ENCODE assay signal across 2 cellular contexts in the genomic region with DNA sequence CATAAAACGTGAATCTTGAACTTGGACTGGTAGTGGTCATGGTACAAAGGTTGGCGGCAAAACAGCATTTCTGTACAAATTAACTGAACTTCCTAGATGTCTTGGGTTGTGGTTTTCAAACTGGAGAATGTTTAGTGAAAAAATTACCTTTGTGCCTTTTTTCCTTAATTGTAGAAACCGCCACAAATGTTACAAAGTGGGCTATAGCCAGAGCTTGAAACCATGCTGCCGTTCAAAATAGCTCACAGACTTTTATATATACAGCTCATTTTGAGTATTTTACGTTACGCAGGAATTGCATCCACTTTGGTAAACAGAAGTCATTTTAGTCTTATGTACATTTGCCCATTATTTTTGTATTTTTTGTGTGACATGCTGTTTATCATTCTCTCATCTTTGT.
TF ChIP-seq lines count a peak whose summit lies in the region.

No MANE protein-coding gene starts in this region.

TF ChIP-seq in SK-N-SH, 30 proteins besides CTCF, POLR2A, EP300 and RAD21 (continued from another document):
- TF ChIP-seq, protein P1, sequence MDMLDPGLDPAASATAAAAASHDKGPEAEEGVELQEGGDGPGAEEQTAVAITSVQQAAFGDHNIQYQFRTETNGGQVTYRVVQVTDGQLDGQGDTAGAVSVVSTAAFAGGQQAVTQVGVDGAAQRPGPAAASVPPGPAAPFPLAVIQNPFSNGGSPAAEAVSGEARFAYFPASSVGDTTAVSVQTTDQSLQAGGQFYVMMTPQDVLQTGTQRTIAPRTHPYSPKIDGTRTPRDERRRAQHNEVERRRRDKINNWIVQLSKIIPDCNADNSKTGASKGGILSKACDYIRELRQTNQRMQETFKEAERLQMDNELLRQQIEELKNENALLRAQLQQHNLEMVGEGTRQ (IDR thresholded peaks at IDR 0.05; ENCODE audit: borderline replicate concordance, low read depth, low read length): no peak
- TF ChIP-seq TAF1 (IDR thresholded peaks at IDR 0.05; ENCODE audit: borderline replicate concordance, low read depth, low read length) (no peak), YY1 (IDR thresholded peaks at IDR 0.05; ENCODE audit: low read depth) (no peak), FOXJ3 (CRISPR knock-in tag; IDR thresholded peaks at IDR 0.05) (no peak), GABPA (IDR thresholded peaks at IDR 0.05; ENCODE audit: low read depth) (no peak), NFIC (IDR thresholded peaks at IDR 0.05; ENCODE audit: borderline replicate concordance) (no peak), ELF1 (IDR thresholded peaks at IDR 0.05) (no peak), GATA2 (CRISPR knock-in tag; IDR thresholded peaks at IDR 0.05) (no peak), FOSL2 (IDR thresholded peaks at IDR 0.05; ENCODE audit: borderline replicate concordance, low read depth) (no peak), SIN3A (IDR thresholded peaks at IDR 0.05; ENCODE audit: borderline replicate concordance, low read depth, low read length) (no peak), CHD2 (IDR thresholded peaks at IDR 0.05; ENCODE audit: low read length, partially characterized antibody) (no peak), RFX5 (IDR thresholded peaks at IDR 0.05; ENCODE audit: low read length) (no peak)
- TF ChIP-seq, protein P2, sequence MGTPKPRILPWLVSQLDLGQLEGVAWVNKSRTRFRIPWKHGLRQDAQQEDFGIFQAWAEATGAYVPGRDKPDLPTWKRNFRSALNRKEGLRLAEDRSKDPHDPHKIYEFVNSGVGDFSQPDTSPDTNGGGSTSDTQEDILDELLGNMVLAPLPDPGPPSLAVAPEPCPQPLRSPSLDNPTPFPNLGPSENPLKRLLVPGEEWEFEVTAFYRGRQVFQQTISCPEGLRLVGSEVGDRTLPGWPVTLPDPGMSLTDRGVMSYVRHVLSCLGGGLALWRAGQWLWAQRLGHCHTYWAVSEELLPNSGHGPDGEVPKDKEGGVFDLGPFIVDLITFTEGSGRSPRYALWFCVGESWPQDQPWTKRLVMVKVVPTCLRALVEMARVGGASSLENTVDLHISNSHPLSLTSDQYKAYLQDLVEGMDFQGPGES (IDR thresholded peaks at IDR 0.05; ENCODE audit: low read depth, low read length): no peak
- TF ChIP-seq, protein P3, sequence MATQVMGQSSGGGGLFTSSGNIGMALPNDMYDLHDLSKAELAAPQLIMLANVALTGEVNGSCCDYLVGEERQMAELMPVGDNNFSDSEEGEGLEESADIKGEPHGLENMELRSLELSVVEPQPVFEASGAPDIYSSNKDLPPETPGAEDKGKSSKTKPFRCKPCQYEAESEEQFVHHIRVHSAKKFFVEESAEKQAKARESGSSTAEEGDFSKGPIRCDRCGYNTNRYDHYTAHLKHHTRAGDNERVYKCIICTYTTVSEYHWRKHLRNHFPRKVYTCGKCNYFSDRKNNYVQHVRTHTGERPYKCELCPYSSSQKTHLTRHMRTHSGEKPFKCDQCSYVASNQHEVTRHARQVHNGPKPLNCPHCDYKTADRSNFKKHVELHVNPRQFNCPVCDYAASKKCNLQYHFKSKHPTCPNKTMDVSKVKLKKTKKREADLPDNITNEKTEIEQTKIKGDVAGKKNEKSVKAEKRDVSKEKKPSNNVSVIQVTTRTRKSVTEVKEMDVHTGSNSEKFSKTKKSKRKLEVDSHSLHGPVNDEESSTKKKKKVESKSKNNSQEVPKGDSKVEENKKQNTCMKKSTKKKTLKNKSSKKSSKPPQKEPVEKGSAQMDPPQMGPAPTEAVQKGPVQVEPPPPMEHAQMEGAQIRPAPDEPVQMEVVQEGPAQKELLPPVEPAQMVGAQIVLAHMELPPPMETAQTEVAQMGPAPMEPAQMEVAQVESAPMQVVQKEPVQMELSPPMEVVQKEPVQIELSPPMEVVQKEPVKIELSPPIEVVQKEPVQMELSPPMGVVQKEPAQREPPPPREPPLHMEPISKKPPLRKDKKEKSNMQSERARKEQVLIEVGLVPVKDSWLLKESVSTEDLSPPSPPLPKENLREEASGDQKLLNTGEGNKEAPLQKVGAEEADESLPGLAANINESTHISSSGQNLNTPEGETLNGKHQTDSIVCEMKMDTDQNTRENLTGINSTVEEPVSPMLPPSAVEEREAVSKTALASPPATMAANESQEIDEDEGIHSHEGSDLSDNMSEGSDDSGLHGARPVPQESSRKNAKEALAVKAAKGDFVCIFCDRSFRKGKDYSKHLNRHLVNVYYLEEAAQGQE (IDR thresholded peaks at IDR 0.05; ENCODE audit: low read depth, low read length): no peak

TF ChIP-seq in SK-N-SH treated with all-trans-retinoic acid at 6 μM for 48 hours, 23 proteins besides CTCF, POLR2A, EP300 and RAD21 (continued from another document):
- TF ChIP-seq CSDC2 (CRISPR knock-in tag; IDR thresholded peaks at IDR 0.05) (no peak), ZNF565 (CRISPR knock-in tag; conservative IDR thresholded peaks at IDR 0.05; ENCODE audit: low read depth) (no peak), ARNTL (CRISPR knock-in tag; IDR thresholded peaks at IDR 0.05; ENCODE audit: borderline replicate concordance, low read depth) (no peak), ZC3H10 (CRISPR knock-in tag; IDR thresholded peaks at IDR 0.05) (no peak), BACH2 (CRISPR knock-in tag; IDR thresholded peaks at IDR 0.05; ENCODE audit: borderline replicate concordance) (no peak), TOX (CRISPR knock-in tag; IDR thresholded peaks at IDR 0.05; ENCODE audit: borderline replicate concordance) (no peak)
